ENCODE assay signal across 11 cellular contexts in the genomic region with DNA sequence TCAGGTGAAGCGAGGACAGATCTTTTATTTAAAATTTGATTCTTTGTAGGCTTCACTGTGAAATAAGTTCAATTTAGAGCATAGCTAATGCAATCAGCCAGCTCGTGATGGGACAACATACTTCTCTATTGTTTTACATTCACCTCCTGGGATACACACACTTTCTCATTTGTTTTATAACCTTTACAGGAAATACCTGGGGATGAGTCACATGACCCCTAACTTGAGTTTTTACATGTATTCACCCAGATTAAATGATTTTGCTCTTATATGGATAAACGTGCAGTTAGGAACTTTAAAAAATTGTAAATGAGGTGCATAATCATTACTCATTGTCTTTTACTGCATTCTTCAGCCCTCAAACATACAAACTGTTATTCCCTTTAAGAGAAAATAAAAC.
DNase-seq lines count a peak whose midpoint lies in the region; ATAC-seq, FAIRE-seq and TF ChIP-seq lines count a peak whose summit lies in the region.
"Had no signal": no experiment of that assay in that cellular context is flagged by ENCODE, and none has a peak within 500 bp of the region (broad histone marks: within the 10 kb centered on the region; RNA-seq: fewer than 3 reads in every experiment).

No MANE protein-coding gene starts in this region.

- CTCF ChIA-PET in GM12878 (lab: Yijun Ruan, JAX) = interaction anchor here (0.7 to 8.2 kb wide), 15 partner anchors 9 to 572 kb away, joined by 3 to 70 read pairs (median 5); partner anchors contain the start of gene NEDD4L

- H3K9ac ChIP-seq in GM12878 (ENCODE audit: control insufficient read depth, insufficient read depth, low read length) = no peak overlapping the region

- ATAC-seq in GM12878 = 0 out of 3 replicates have a peak, but pooled peaks have one; percentile 6
- no peak for ATAC-seq in upper lobe of left lung (ENCODE audit: low FRiP score in 2 of 2)
- ATAC-seq in HG02798 (IDR thresholded peaks at IDR 0.05; ENCODE audit: poor library complexity, unreplicated experiment) = no peak

- FAIRE-seq in GM12878 (lab: Jason Lieb, UNC) = no peak

- intact Hi-C loops in left ventricle myocardium inferior (cut with micrococcal nuclease) (loop anchor here (10.0 kb wide), 1 partner anchor 129 kb away; no protein-coding TSS in a partner anchor), cardiac septum (cut with DNase I) (no loop called here), GM12878 (cut with micrococcal nuclease; ENCODE audit: unreplicated experiment) (loop anchor here (10.0 kb wide), 1 partner anchor 299 kb away; no protein-coding TSS in a partner anchor)

- SMC1A ChIA-PET in GM12878 (lab: Charles Lee; ENCODE audit: uncharacterized antibody, unreplicated experiment) = interaction anchor here (0.7 to 8.2 kb wide), 19 partner anchors 9 to 142 kb away, joined by 3 to 114 read pairs (median 4); no protein-coding TSS in a partner anchor

- 0 out of 2 replicates have a peak overlapping the region, but pooled peaks have one; percentile 49 for H3K4me2 ChIP-seq in GM12878 (ENCODE audit: control insufficient read depth, insufficient read depth)

- POLR2A ChIA-PET in GM12878 (lab: Charles Lee) = interaction anchor here (0.6 to 1.4 kb wide), 3 partner anchors 9 to 127 kb away, joined by 3 to 15 read pairs (median 5); no protein-coding TSS in a partner anchor

- TF ChIP-seq EP300 in GM12878 (IDR thresholded peaks at IDR 0.05; ENCODE audit: borderline replicate concordance in 1 of 2, control insufficient read depth in 1 of 2, low read depth in 2 of 2, low read length in 2 of 2) (no peak), upper lobe of left lung (IDR thresholded peaks at IDR 0.05) (no peak)

- DNase-seq in left ventricle myocardium inferior (no peak), cardiac septum (ENCODE audit: low spot score) (no peak), GM12878 (ENCODE audit: low read depth, low spot score) (no peak), kidney tubule cell (ENCODE audit: low spot score) (peak; percentile 55), upper lobe of left lung (no peak), NCI-H2107 (lab: John Stamatoyannopoulos, UW) (no peak), NCI-H510A treated with DMSO at 0.1 percent for 48 hours (lab: John Stamatoyannopoulos, UW) (no peak)
- DNase-seq: cortex of kidney, NCI-H1930, spleen had no signal

- H3K36me3 ChIP-seq in left ventricle myocardium inferior (no peaks in the 10 kb centered on the region), GM12878 (ENCODE audit: control insufficient read depth in 2 of 2, insufficient read depth in 2 of 2, low read length in 1 of 2) (no peaks in the 10 kb centered on the region), upper lobe of left lung (no peaks in the 10 kb centered on the region)
- H3K36me3 ChIP-seq: spleen had no signal

- BruUV-seq in GM12878 (replicated peaks; lab: Mats Ljungman, UMichigan) = TSS peak; percentile 63

- peak overlapping the region; percentile 64 for H3K4me3 ChIP-seq in left ventricle myocardium inferior
- H3K4me3 ChIP-seq in GM12878 = no peak overlapping the region
- H3K4me3 ChIP-seq in upper lobe of left lung = peak overlapping the region in 3 of 4 donors; percentile 37 to 52 (median 50)

- in situ Hi-C loops in GM12878 (cut with MboI) = no loop called here

- WGBS in GM12878 (ENCODE audit: insufficient coverage, insufficient replicate concordance, low lambda C conversion rate, missing lambda C conversion rate) = 28% methylated on average over 3 of the region's 3 CpGs
- WGBS in upper lobe of left lung, 2 donors = 61 to 65% methylated on average over 3 of the region's 3 CpGs

- peaks cover 36% of the 10 kb centered on the region for H3K4me1 ChIP-seq in left ventricle myocardium inferior
- no peaks in the 10 kb centered on the region for H3K4me1 ChIP-seq in GM12878 (ENCODE audit: control insufficient read depth, insufficient read depth, low read length)
- peaks cover 0 to 19% (median 12%) of the 10 kb centered on the region in 4 donors for H3K4me1 ChIP-seq in upper lobe of left lung

- H2AFZ ChIP-seq in GM12878 (ENCODE audit: control insufficient read depth, low read depth, low read length) = no peak overlapping the region

- H3K27ac ChIP-seq in left ventricle myocardium inferior (replicated peaks) (no peak overlapping the region), GM12878 (ENCODE audit: control insufficient read depth, insufficient read depth) (no peak overlapping the region), upper lobe of left lung (peak overlapping the region; percentile 2 to 77 (median 50))
- H3K27ac ChIP-seq: spleen had no signal

- no peaks in the 10 kb centered on the region for H3K9me3 ChIP-seq in left ventricle myocardium inferior (replicated peaks)
- no peaks in the 10 kb centered on the region for H3K9me3 ChIP-seq in GM12878 (replicated peaks; ENCODE audit: control insufficient read depth, insufficient read depth, low read length)
- no peaks in the 10 kb centered on the region for H3K9me3 ChIP-seq in upper lobe of left lung
- H3K9me3 ChIP-seq: spleen had no signal

- no peak for TF ChIP-seq POLR2A in GM12878 (IDR thresholded peaks at IDR 0.05; ENCODE audit: low read depth, low read length)
- TF ChIP-seq POLR2A in upper lobe of left lung (IDR thresholded peaks at IDR 0.05) = no peak

- no peaks in the 10 kb centered on the region for H3K79me2 ChIP-seq in GM12878 (ENCODE audit: control insufficient read depth, insufficient read depth, low read length)

- no peak for TF ChIP-seq RAD21 in GM12878 (IDR thresholded peaks at IDR 0.05; ENCODE audit: insufficient read depth, low read depth, low read length)

- TF ChIP-seq CTCF in left ventricle myocardium inferior (IDR thresholded peaks at IDR 0.05; ENCODE audit: borderline replicate concordance) = no peak
- no peak for TF ChIP-seq CTCF in GM12878 (IDR thresholded peaks at IDR 0.05 in 2 of 3, conservative IDR thresholded peaks at IDR 0.05 in 1 of 3; ENCODE audit: control insufficient read depth in 2 of 3, extremely low read depth in 1 of 3, insufficient read depth in 1 of 3, low read depth in 3 of 3, low read length in 3 of 3)
- TF ChIP-seq CTCF in upper lobe of left lung (IDR thresholded peaks at IDR 0.05) = no peak

- H3K27me3 ChIP-seq in left ventricle myocardium inferior (ENCODE audit: low read depth) (no peaks in the 10 kb centered on the region), GM12878 (replicated peaks in 1 of 2; ENCODE audit: control insufficient read depth in 2 of 2, insufficient read depth in 2 of 2, low read length in 1 of 2) (no peaks in the 10 kb centered on the region), upper lobe of left lung (no peaks in the 10 kb centered on the region)

- RAD21 ChIA-PET in GM12878 (lab: Charles Lee; ENCODE audit: unreplicated experiment) = interaction anchor here (0.7 to 8.1 kb wide), 15 partner anchors 10 to 314 kb away, joined by 3 to 70 read pairs (median 5); no protein-coding TSS in a partner anchor

- H4K20me1 ChIP-seq in GM12878 (ENCODE audit: control insufficient read depth, insufficient read depth) = no peaks in the 10 kb centered on the region

TF ChIP-seq in GM12878, 131 proteins besides CTCF, POLR2A, EP300 and RAD21:
- peak; percentile 61 for TF ChIP-seq RAD51 (IDR thresholded peaks at IDR 0.05)
- no peak for TF ChIP-seq POLR2AphosphoS2 (IDR thresholded peaks at IDR 0.05; ENCODE audit: low read depth, low read length)

Comparison
In these comparisons a context has a peak if more than half of its experiments do, and no peak if none do; other contexts are left out.
1. H3K27ac ChIP-seq: peak in upper lobe of left lung (4 of 4); none in left ventricle myocardium inferior (single experiment) and GM12878 (single experiment).